ENCODE assay signal across 1 cellular context in the genomic region with DNA sequence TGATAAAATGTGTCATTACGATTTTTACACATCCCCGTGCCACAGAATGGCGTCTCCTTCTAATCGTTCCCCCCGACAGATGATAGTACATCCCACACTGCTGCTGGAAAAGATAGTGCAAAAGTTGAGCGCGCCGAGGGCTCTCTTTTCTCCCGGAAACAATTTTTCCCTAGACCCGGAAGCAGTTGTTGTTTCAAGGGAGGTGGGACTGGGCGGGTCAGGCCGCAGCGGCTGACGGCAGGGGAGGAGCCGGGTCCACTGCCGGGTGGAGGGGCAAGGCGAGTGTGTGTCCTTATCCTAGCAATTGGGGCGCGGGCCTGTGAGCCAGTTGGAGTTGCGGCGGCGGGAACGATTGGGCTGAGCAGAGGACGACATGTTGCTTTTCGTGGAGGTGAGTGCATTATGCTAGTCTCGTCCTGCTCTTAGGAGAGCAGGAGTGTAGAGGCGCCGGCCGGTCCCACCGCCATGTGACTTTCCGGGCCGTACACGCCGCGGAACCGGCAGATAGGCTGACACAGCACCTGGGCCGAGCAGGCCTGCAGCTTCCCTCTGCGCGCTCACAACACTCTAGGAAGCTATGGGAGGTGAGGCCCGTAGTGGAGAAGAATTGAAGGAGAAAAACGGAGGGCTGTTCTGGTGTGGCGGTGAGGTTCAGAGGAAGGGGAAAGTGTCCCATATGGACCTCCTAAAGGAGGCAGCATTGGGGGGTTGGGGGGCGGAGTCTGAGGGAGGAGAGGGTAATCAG.
TF ChIP-seq lines count a peak whose summit lies in the region.

A gene (plus strand): TSS at position 248 of the 745 bp plus-strand sequence. CDS start 126 bp downstream, at position 374.

TF ChIP-seq in GM12878, 131 proteins besides CTCF, POLR2A, EP300 and RAD21 (continued from another document and continues in another):
- TF ChIP-seq, protein P1, sequence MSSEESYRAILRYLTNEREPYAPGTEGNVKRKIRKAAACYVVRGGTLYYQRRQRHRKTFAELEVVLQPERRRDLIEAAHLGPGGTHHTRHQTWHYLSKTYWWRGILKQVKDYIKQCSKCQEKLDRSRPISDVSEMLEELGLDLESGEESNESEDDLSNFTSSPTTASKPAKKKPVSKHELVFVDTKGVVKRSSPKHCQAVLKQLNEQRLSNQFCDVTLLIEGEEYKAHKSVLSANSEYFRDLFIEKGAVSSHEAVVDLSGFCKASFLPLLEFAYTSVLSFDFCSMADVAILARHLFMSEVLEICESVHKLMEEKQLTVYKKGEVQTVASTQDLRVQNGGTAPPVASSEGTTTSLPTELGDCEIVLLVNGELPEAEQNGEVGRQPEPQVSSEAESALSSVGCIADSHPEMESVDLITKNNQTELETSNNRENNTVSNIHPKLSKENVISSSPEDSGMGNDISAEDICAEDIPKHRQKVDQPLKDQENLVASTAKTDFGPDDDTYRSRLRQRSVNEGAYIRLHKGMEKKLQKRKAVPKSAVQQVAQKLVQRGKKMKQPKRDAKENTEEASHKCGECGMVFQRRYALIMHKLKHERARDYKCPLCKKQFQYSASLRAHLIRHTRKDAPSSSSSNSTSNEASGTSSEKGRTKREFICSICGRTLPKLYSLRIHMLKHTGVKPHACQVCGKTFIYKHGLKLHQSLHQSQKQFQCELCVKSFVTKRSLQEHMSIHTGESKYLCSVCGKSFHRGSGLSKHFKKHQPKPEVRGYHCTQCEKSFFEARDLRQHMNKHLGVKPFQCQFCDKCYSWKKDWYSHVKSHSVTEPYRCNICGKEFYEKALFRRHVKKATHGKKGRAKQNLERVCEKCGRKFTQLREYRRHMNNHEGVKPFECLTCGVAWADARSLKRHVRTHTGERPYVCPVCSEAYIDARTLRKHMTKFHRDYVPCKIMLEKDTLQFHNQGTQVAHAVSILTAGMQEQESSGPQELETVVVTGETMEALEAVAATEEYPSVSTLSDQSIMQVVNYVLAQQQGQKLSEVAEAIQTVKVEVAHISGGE (CRISPR knock-in tag; IDR thresholded peaks at IDR 0.05): 0 out of 2 replicates have a peak, but pooled peaks have one; percentile 43
- TF ChIP-seq, protein P2, sequence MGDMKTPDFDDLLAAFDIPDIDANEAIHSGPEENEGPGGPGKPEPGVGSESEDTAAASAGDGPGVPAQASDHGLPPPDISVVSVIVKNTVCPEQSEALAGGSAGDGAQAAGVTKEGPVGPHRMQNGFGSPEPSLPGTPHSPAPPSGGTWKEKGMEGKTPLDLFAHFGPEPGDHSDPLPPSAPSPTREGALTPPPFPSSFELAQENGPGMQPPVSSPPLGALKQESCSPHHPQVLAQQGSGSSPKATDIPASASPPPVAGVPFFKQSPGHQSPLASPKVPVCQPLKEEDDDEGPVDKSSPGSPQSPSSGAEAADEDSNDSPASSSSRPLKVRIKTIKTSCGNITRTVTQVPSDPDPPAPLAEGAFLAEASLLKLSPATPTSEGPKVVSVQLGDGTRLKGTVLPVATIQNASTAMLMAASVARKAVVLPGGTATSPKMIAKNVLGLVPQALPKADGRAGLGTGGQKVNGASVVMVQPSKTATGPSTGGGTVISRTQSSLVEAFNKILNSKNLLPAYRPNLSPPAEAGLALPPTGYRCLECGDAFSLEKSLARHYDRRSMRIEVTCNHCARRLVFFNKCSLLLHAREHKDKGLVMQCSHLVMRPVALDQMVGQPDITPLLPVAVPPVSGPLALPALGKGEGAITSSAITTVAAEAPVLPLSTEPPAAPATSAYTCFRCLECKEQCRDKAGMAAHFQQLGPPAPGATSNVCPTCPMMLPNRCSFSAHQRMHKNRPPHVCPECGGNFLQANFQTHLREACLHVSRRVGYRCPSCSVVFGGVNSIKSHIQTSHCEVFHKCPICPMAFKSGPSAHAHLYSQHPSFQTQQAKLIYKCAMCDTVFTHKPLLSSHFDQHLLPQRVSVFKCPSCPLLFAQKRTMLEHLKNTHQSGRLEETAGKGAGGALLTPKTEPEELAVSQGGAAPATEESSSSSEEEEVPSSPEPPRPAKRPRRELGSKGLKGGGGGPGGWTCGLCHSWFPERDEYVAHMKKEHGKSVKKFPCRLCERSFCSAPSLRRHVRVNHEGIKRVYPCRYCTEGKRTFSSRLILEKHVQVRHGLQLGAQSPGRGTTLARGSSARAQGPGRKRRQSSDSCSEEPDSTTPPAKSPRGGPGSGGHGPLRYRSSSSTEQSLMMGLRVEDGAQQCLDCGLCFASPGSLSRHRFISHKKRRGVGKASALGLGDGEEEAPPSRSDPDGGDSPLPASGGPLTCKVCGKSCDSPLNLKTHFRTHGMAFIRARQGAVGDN (IDR thresholded peaks at IDR 0.05): peak; percentile 65
- peak; percentile 30; the same call in 1 of the 2 replicates for TF ChIP-seq GATAD2B (conservative IDR thresholded peaks at IDR 0.05; ENCODE audit: low read depth)
- no peak for TF ChIP-seq CBFB (IDR thresholded peaks at IDR 0.05; ENCODE audit: low read depth)
- TF ChIP-seq ZBED1 (IDR thresholded peaks at IDR 0.05; ENCODE audit: borderline replicate concordance): peak; percentile 80
- TF ChIP-seq, protein P3, sequence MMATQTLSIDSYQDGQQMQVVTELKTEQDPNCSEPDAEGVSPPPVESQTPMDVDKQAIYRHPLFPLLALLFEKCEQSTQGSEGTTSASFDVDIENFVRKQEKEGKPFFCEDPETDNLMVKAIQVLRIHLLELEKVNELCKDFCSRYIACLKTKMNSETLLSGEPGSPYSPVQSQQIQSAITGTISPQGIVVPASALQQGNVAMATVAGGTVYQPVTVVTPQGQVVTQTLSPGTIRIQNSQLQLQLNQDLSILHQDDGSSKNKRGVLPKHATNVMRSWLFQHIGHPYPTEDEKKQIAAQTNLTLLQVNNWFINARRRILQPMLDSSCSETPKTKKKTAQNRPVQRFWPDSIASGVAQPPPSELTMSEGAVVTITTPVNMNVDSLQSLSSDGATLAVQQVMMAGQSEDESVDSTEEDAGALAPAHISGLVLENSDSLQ (IDR thresholded peaks at IDR 0.05): peak; percentile 62
- 0 out of 4 replicates have a peak, but pooled peaks of 1 of the 2 experiments have one; percentile 3 for TF ChIP-seq SRF (IDR thresholded peaks at IDR 0.05; ENCODE audit: low read depth in 2 of 2, low read length in 2 of 2)
- TF ChIP-seq CHD1 (IDR thresholded peaks at IDR 0.05; ENCODE audit: low read depth, low read length): 0 out of 2 replicates have a peak, but pooled peaks have one; percentile 96
- TF ChIP-seq, protein P4, sequence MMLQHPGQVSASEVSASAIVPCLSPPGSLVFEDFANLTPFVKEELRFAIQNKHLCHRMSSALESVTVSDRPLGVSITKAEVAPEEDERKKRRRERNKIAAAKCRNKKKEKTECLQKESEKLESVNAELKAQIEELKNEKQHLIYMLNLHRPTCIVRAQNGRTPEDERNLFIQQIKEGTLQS (IDR thresholded peaks at IDR 0.05; ENCODE audit: borderline replicate concordance, extremely low read depth, low read depth, low read length): no peak
- peak; percentile 1; the same call in 1 of the 2 replicates for TF ChIP-seq SREBF1 (IDR thresholded peaks at IDR 0.05; ENCODE audit: low read length)
- TF ChIP-seq RELA (IDR thresholded peaks at IDR 0.05; ENCODE audit: borderline replicate concordance, partially characterized antibody): no peak
- peak; percentile 99 for TF ChIP-seq NR2C1 (IDR thresholded peaks at IDR 0.05)
- no peak; the same call in none of the 2 replicates for TF ChIP-seq SIN3A (IDR thresholded peaks at IDR 0.05; ENCODE audit: low read depth, low read length)
- TF ChIP-seq TCF7 (IDR thresholded peaks at IDR 0.05; ENCODE audit: borderline replicate concordance): no peak
- peak; percentile 52 for TF ChIP-seq HCFC1 (IDR thresholded peaks at IDR 0.05; ENCODE audit: low read length)
- TF ChIP-seq PML (IDR thresholded peaks at IDR 0.05; ENCODE audit: low read length): peak; percentile 77
- TF ChIP-seq MTA3 (IDR thresholded peaks at IDR 0.05; ENCODE audit: borderline replicate concordance, low read length): no peak; the same call in 1 of the 2 replicates
- peak; percentile 90 for TF ChIP-seq POLR2AphosphoS5 (IDR thresholded peaks at IDR 0.05; ENCODE audit: low read length)
- no peak for TF ChIP-seq ZNF24 (IDR thresholded peaks at IDR 0.05)
- TF ChIP-seq, protein P5, sequence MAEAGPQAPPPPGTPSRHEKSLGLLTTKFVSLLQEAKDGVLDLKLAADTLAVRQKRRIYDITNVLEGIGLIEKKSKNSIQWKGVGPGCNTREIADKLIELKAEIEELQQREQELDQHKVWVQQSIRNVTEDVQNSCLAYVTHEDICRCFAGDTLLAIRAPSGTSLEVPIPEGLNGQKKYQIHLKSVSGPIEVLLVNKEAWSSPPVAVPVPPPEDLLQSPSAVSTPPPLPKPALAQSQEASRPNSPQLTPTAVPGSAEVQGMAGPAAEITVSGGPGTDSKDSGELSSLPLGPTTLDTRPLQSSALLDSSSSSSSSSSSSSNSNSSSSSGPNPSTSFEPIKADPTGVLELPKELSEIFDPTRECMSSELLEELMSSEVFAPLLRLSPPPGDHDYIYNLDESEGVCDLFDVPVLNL (IDR thresholded peaks at IDR 0.05; ENCODE audit: low read depth, low read length): peak; percentile 43; the same call in 1 of the 2 replicates
- TF ChIP-seq ATF7 (IDR thresholded peaks at IDR 0.05; ENCODE audit: low read depth): no peak
- TF ChIP-seq, protein P6, sequence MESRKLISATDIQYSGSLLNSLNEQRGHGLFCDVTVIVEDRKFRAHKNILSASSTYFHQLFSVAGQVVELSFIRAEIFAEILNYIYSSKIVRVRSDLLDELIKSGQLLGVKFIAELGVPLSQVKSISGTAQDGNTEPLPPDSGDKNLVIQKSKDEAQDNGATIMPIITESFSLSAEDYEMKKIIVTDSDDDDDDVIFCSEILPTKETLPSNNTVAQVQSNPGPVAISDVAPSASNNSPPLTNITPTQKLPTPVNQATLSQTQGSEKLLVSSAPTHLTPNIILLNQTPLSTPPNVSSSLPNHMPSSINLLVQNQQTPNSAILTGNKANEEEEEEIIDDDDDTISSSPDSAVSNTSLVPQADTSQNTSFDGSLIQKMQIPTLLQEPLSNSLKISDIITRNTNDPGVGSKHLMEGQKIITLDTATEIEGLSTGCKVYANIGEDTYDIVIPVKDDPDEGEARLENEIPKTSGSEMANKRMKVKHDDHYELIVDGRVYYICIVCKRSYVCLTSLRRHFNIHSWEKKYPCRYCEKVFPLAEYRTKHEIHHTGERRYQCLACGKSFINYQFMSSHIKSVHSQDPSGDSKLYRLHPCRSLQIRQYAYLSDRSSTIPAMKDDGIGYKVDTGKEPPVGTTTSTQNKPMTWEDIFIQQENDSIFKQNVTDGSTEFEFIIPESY (IDR thresholded peaks at IDR 0.05): no peak
- no peak for TF ChIP-seq KDM1A (IDR thresholded peaks at IDR 0.05; ENCODE audit: borderline replicate concordance)
- no peak for TF ChIP-seq STAT3 (IDR thresholded peaks at IDR 0.05; ENCODE audit: low read depth, low read length)
- no peak for TF ChIP-seq DPF2 (IDR thresholded peaks at IDR 0.05)
- no peak; a peak in 3 of 4 replicates for TF ChIP-seq BHLHE40 (IDR thresholded peaks at IDR 0.05; ENCODE audit: borderline replicate concordance in 1 of 2, low read depth in 2 of 2, low read length in 1 of 2)
- TF ChIP-seq, protein P7, sequence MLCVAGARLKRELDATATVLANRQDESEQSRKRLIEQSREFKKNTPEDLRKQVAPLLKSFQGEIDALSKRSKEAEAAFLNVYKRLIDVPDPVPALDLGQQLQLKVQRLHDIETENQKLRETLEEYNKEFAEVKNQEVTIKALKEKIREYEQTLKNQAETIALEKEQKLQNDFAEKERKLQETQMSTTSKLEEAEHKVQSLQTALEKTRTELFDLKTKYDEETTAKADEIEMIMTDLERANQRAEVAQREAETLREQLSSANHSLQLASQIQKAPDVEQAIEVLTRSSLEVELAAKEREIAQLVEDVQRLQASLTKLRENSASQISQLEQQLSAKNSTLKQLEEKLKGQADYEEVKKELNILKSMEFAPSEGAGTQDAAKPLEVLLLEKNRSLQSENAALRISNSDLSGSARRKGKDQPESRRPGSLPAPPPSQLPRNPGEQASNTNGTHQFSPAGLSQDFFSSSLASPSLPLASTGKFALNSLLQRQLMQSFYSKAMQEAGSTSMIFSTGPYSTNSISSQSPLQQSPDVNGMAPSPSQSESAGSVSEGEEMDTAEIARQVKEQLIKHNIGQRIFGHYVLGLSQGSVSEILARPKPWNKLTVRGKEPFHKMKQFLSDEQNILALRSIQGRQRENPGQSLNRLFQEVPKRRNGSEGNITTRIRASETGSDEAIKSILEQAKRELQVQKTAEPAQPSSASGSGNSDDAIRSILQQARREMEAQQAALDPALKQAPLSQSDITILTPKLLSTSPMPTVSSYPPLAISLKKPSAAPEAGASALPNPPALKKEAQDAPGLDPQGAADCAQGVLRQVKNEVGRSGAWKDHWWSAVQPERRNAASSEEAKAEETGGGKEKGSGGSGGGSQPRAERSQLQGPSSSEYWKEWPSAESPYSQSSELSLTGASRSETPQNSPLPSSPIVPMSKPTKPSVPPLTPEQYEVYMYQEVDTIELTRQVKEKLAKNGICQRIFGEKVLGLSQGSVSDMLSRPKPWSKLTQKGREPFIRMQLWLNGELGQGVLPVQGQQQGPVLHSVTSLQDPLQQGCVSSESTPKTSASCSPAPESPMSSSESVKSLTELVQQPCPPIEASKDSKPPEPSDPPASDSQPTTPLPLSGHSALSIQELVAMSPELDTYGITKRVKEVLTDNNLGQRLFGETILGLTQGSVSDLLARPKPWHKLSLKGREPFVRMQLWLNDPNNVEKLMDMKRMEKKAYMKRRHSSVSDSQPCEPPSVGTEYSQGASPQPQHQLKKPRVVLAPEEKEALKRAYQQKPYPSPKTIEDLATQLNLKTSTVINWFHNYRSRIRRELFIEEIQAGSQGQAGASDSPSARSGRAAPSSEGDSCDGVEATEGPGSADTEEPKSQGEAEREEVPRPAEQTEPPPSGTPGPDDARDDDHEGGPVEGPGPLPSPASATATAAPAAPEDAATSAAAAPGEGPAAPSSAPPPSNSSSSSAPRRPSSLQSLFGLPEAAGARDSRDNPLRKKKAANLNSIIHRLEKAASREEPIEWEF (IDR thresholded peaks at IDR 0.05; ENCODE audit: insufficient replicate concordance, low read depth, low read length): no peak
- TF ChIP-seq RB1 (IDR thresholded peaks at IDR 0.05; ENCODE audit: borderline replicate concordance): peak; percentile 55; the same call in 1 of the 2 replicates
- TF ChIP-seq LARP7 (IDR thresholded peaks at IDR 0.05): peak; percentile 24
- TF ChIP-seq SMARCA5 (IDR thresholded peaks at IDR 0.05): no peak
- TF ChIP-seq SMC3 (IDR thresholded peaks at IDR 0.05; ENCODE audit: borderline replicate concordance, low read length): no peak
- TF ChIP-seq SMAD5 (IDR thresholded peaks at IDR 0.05; ENCODE audit: low read depth): peak; percentile 31; the same call in 1 of the 2 replicates
- TF ChIP-seq, protein P8, sequence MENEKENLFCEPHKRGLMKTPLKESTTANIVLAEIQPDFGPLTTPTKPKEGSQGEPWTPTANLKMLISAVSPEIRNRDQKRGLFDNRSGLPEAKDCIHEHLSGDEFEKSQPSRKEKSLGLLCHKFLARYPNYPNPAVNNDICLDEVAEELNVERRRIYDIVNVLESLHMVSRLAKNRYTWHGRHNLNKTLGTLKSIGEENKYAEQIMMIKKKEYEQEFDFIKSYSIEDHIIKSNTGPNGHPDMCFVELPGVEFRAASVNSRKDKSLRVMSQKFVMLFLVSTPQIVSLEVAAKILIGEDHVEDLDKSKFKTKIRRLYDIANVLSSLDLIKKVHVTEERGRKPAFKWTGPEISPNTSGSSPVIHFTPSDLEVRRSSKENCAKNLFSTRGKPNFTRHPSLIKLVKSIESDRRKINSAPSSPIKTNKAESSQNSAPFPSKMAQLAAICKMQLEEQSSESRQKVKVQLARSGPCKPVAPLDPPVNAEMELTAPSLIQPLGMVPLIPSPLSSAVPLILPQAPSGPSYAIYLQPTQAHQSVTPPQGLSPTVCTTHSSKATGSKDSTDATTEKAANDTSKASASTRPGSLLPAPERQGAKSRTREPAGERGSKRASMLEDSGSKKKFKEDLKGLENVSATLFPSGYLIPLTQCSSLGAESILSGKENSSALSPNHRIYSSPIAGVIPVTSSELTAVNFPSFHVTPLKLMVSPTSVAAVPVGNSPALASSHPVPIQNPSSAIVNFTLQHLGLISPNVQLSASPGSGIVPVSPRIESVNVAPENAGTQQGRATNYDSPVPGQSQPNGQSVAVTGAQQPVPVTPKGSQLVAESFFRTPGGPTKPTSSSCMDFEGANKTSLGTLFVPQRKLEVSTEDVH (IDR thresholded peaks at IDR 0.05; ENCODE audit: low read depth, partially characterized antibody): peak; percentile 54
- TF ChIP-seq BRCA1 (IDR thresholded peaks at IDR 0.05; ENCODE audit: low read depth, low read length): no peak
- TF ChIP-seq CBX3 (IDR thresholded peaks at IDR 0.05; ENCODE audit: borderline replicate concordance, low read depth): no peak
